In the genomic region with DNA sequence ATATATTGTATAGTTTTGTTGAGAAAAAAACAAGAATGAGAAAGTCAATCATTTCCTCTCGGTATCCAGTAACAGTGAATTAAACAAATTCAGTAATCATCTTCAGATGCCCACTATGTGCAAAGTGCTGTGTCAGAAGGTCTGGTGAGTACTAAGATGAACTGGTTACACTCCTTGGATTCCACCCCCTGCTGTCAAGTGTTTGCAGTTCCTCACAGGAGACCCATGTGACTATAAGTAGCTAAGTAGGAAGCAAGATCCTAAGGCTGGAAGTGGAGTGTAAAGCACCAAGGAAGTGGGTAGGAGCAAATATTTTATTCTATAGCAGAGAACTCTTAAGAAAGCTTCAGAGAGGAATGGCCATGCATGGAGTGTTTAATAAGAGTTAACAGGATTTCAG, we compare ENCODE assay signal across 14 cellular contexts.
A peak's percentile ranks its signal among the peaks of the same experiment; 100 is the strongest.
DNase-seq lines count a peak whose midpoint lies in the region; ATAC-seq, FAIRE-seq and TF ChIP-seq lines count a peak whose summit lies in the region.
"Had no signal": no experiment of that assay in that cellular context is flagged by ENCODE, and none has a peak within 500 bp of the region (broad histone marks: within the 10 kb centered on the region; RNA-seq: fewer than 3 reads in every experiment).

No MANE protein-coding gene starts in this region.

- peak; percentile 69 for ATAC-seq in K562
- no peak for ATAC-seq in GM19397 (IDR thresholded peaks at IDR 0.05; ENCODE audit: unreplicated experiment)

- CTCF ChIA-PET in AG04449 (lab: Yijun Ruan, JAX) (interaction anchor here (1.4 to 1.8 kb wide), 2 partner anchors 13 to 29 kb away, joined by 3 to 4 read pairs; no protein-coding TSS in a partner anchor), K562 (lab: Yijun Ruan, JAX; ENCODE audit: low intra/inter-chr PET ratio) (no interaction called here)

- POLR2A ChIA-PET in AG04449 (lab: Yijun Ruan, JAX): no interaction called here
- POLR2A ChIA-PET in K562 (lab: Yijun Ruan, JAX): interaction anchor here (0.9 kb wide), 1 partner anchor 14 kb away, joined by 3 read pairs; no protein-coding TSS in a partner anchor

- FAIRE-seq in K562 (lab: Jason Lieb, UNC): peak; percentile 48

- H3K4me1 ChIP-seq in K562 (replicated peaks in 1 of 2; ENCODE audit: control insufficient read depth in 2 of 2, insufficient read depth in 2 of 2, low read length in 2 of 2): peaks cover 0 to 8% of the 10 kb centered on the region in 2 experiments; a peak in 3 of 5 replicates
- H3K4me1 ChIP-seq: HAP-1 had no signal

- no peak overlapping the region for H3K9ac ChIP-seq in K562 (ENCODE audit: insufficient read depth in 1 of 2, low read depth in 2 of 2, low read length in 2 of 2)
- H3K9ac ChIP-seq: BLaER1 had no signal

- intact Hi-C loops in K562 (cut with micrococcal nuclease): no loop called here

- H3K9me3 ChIP-seq in K562 (replicated peaks; ENCODE audit: control insufficient read depth, insufficient read depth, low read depth, low read length): no peaks in the 10 kb centered on the region
- H3K9me3 ChIP-seq: BLaER1, HAP-1 had no signal

- BruUV-seq in K562 (replicated peaks; lab: Mats Ljungman, UMichigan): no TSS peak

- TF ChIP-seq CTCF in AG04449 (IDR thresholded peaks at IDR 0.05; ENCODE audit: insufficient read depth, low read length, missing control alignments) (peak; percentile 2), K562 (IDR thresholded peaks at IDR 0.05 in 2 of 3, conservative IDR thresholded peaks at IDR 0.05 in 1 of 3; ENCODE audit: insufficient read depth in 2 of 3, low read depth in 1 of 3, low read length in 3 of 3) (peak in 1 of 3 experiments; percentile 16; a peak in 2 of 6 replicates)

- in situ Hi-C loops in KBM-7 (cut with MboI; ENCODE audit: low pct_unique_long_range_greater_than_20kb, low sequenced_read_pairs): no loop called here
- in situ Hi-C loops in K562 (cut with MboI): no loop called here

- DNase-seq in AG04449 (ENCODE audit: low read depth, low spot score): no peak
- DNase-seq in KBM-7: peak; percentile 23
- peak in 2 of 4 experiments; percentile 18 to 25 for DNase-seq in K562 (ENCODE audit: extremely low read depth in 1 of 4, low spot score in 3 of 4)
- DNase-seq in kidney tubule cell (ENCODE audit: low spot score): peak; percentile 22
- DNase-seq in nucleus accumbens (lab: John Stamatoyannopoulos, UW): no peak
- no peak for DNase-seq in COLO829 (ENCODE audit: low spot score)
- no peak for DNase-seq in activated CD8-positive, alpha-beta memory T cell treated with anti-CD3 and anti-CD28 coated beads, Interleukin-2, amount 50 U/mL, for 48 hours
- DNase-seq: anterior cingulate cortex; effector memory CD4-positive, alpha-beta T cell; NCI-H1694 treated with DMSO at 0.1 percent for 48 hours; stimulated activated CD4-positive, alpha-beta T cell treated with anti-CD3 and anti-CD28 coated beads, Interleukin-2, amount 100 ng/mL, for 24 hours had no signal

- TF ChIP-seq RAD21 in K562 (CRISPR knock-in tag; conservative IDR thresholded peaks at IDR 0.05 in 1 of 2, IDR thresholded peaks at IDR 0.05 in 1 of 2): no peak

- H3K27ac ChIP-seq in K562 (ENCODE audit: extremely low read depth, low read depth, low read length): no peak overlapping the region
- H3K27ac ChIP-seq: BLaER1 had no signal

- TF ChIP-seq EP300 in K562 (IDR thresholded peaks at IDR 0.05; ENCODE audit: low read length): no peak

- no peak overlapping the region for H3K4me3 ChIP-seq in AG04449 (ENCODE audit: low read depth, low read length)
- H3K4me3 ChIP-seq in K562: no peak overlapping the region
- H3K4me3 ChIP-seq: BLaER1, HAP-1 had no signal

- H3K79me2 ChIP-seq in K562 (ENCODE audit: control insufficient read depth, insufficient read depth, low read length): no peaks in the 10 kb centered on the region

- WGBS in K562 (ENCODE audit: insufficient coverage, low coverage, missing lambda C conversion rate): 84% methylated on average over 1 of the region's 1 CpG

- no peaks in the 10 kb centered on the region for H3K27me3 ChIP-seq in K562 (ENCODE audit: control insufficient read depth in 2 of 2, insufficient read depth in 2 of 2, low read length in 2 of 2)
- H3K27me3 ChIP-seq: BLaER1 had no signal

- no peaks in the 10 kb centered on the region; the same call in 2 of the 3 replicates for H3K36me3 ChIP-seq in K562 (ENCODE audit: control insufficient read depth, insufficient read depth, low read length)
- H3K36me3 ChIP-seq: HAP-1 had no signal

- no peak for TF ChIP-seq POLR2A in K562 (conservative IDR thresholded peaks at IDR 0.05)

- no peak overlapping the region for H2AFZ ChIP-seq in K562 (ENCODE audit: low read depth, low read length)

- H4K20me1 ChIP-seq in K562 (replicated peaks; ENCODE audit: control insufficient read depth, insufficient read depth, low read length): 0 out of 2 replicates have a peak, but pooled peaks cover 3% of the 10 kb centered on the region
- H4K20me1 ChIP-seq: BLaER1 had no signal

- H3K9me1 ChIP-seq in K562 (ENCODE audit: control insufficient read depth, insufficient read depth, low read length): no peaks in the 10 kb centered on the region

- H3K4me2 ChIP-seq in K562 (ENCODE audit: insufficient read depth, low read length): no peak overlapping the region
- H3K4me2 ChIP-seq: BLaER1 had no signal

TF ChIP-seq in K562, 482 proteins besides CTCF, POLR2A, EP300 and RAD21:
- TF ChIP-seq RHOXF2B (CRISPR knock-in tag; conservative IDR thresholded peaks at IDR 0.05) (no peak), GABPB2 (CRISPR knock-in tag; conservative IDR thresholded peaks at IDR 0.05) (no peak), MAFG (tag; conservative IDR thresholded peaks at IDR 0.05) (0 out of 2 replicates have a peak, but pooled peaks have one; percentile 18), ZNF830 (CRISPR knock-in tag; IDR thresholded peaks at IDR 0.05) (no peak), ZKSCAN1 (IDR thresholded peaks at IDR 0.05; ENCODE audit: low read depth, low read length) (peak; percentile 44; the same call in 1 of the 2 replicates), MCM3 (IDR thresholded peaks at IDR 0.05) (no peak)

Comparison
In these comparisons a context has a peak if more than half of its experiments do, and no peak if none do; other contexts are left out.
1. DNase-seq: peak in KBM-7 (single experiment) and kidney tubule cell (single experiment); none in AG04449 (single experiment), nucleus accumbens (0 of 56), COLO829 (single experiment) and activated CD8-positive, alpha-beta memory T cell treated with anti-CD3 and anti-CD28 coated beads, Interleukin-2, amount 50 U/mL, for 48 hours (single experiment).